Comparison of ENCODE assay signal across 25 cellular contexts in genomic region chr9:123421211-123421585, GRCh38.
"Had no signal": no experiment of that assay in that cellular context is flagged by ENCODE, and none has a peak within 500 bp of the region (broad histone marks: within the 10 kb centered on the region; RNA-seq: fewer than 3 reads in every experiment).

No MANE protein-coding gene starts in this region.

- H3K9me3 ChIP-seq: breast epithelium, gastrocnemius medialis, right atrium auricular region had no signal

- H3K4me1 ChIP-seq: breast epithelium, gastrocnemius medialis, parathyroid adenoma, right atrium auricular region had no signal

- H3K27me3 ChIP-seq: breast epithelium, gastrocnemius medialis, hepatocyte, right atrium auricular region had no signal

- H3K9me3 Mint-ChIP-seq: activated CD4-positive, alpha-beta T cell treated with anti-CD3 and anti-CD28 coated beads, Interleukin-2, amount 10 ng/mL, durations not matched to agents 24 days and 14 days; activated CD8-positive, alpha-beta T cell treated with anti-CD3 and anti-CD28 coated beads for 36 hours; activated naive CD8-positive, alpha-beta T cell treated with anti-CD3 and anti-CD28 coated beads, Interleukin-2, amount 50 U/mL, for 24 hours; activated T-cell treated with anti-CD3 and anti-CD28 coated beads, Interleukin-2, amount 50 U/mL, for 72 hours; central memory CD8-positive, alpha-beta T cell; naive thymus-derived CD4-positive, alpha-beta T cell; stimulated activated naive CD8-positive, alpha-beta T cell treated with anti-CD3 and anti-CD28 coated beads, Interleukin-15, Interleukin-2, amounts not matched to agents 100 ng/mL and 50 ng/mL, for 24 hours; type B pancreatic cell had no signal

- H3K79me2 ChIP-seq: hepatocyte, parathyroid adenoma had no signal

- H3K27me3 Mint-ChIP-seq: activated CD4-positive, alpha-beta T cell treated with anti-CD3 and anti-CD28 coated beads, Interleukin-2, amount 10 ng/mL, durations not matched to agents 24 days and 14 days; activated CD8-positive, alpha-beta T cell treated with anti-CD3 and anti-CD28 coated beads for 36 hours; activated naive CD8-positive, alpha-beta T cell treated with anti-CD3 and anti-CD28 coated beads, Interleukin-2, amount 50 U/mL, for 24 hours; central memory CD8-positive, alpha-beta T cell; naive thymus-derived CD4-positive, alpha-beta T cell; stimulated activated naive CD8-positive, alpha-beta T cell treated with anti-CD3 and anti-CD28 coated beads, Interleukin-15, Interleukin-2, amounts not matched to agents 100 ng/mL and 50 ng/mL, for 24 hours; T-helper 17 cell; type B pancreatic cell had no signal

- DNase-seq: activated CD4-positive, alpha-beta T cell treated with anti-CD3 and anti-CD28 coated beads, Interleukin-2, amount 10 ng/mL, durations not matched to agents 24 days and 14 days; activated CD4-positive, CD25-positive, alpha-beta regulatory T cell treated with anti-CD3 and anti-CD28 coated beads, Interleukin-2, amount 50 U/mL, for 72 hours; activated CD8-positive, alpha-beta T cell treated with anti-CD3 and anti-CD28 coated beads for 36 hours; activated naive CD4-positive, alpha-beta T cell treated with Interleukin-2 at 50 U/mL for 16 hours; activated naive CD8-positive, alpha-beta T cell treated with anti-CD3 and anti-CD28 coated beads, Interleukin-2, amount 50 U/mL, for 24 hours; activated T-cell treated with anti-CD3 and anti-CD28 coated beads, Interleukin-2, amount 50 U/mL, for 72 hours; amygdala; effector CD8-positive, alpha-beta T cell; erythroblast; gastrocnemius medialis; glutamatergic neuron; midbrain; naive thymus-derived CD4-positive, alpha-beta T cell; occipital lobe; stimulated activated CD4-positive, alpha-beta T cell treated with anti-CD3 and anti-CD28 coated beads, Interleukin-4, amount 100 ng/mL, for 1 hour; substantia nigra; T-helper 17 cell had no signal

- H3K27ac ChIP-seq: breast epithelium, gastrocnemius medialis, hepatocyte, parathyroid adenoma, right atrium auricular region had no signal

- H3K36me3 ChIP-seq: breast epithelium, right atrium auricular region had no signal

- H3K36me3 Mint-ChIP-seq: type B pancreatic cell had no signal

- H3K27ac Mint-ChIP-seq: activated CD4-positive, alpha-beta T cell treated with anti-CD3 and anti-CD28 coated beads, Interleukin-2, amount 10 ng/mL, durations not matched to agents 24 days and 14 days; activated naive CD8-positive, alpha-beta T cell treated with anti-CD3 and anti-CD28 coated beads, Interleukin-2, amount 50 U/mL, for 24 hours; activated T-cell treated with anti-CD3 and anti-CD28 coated beads, Interleukin-2, amount 50 U/mL, for 72 hours; stimulated activated naive CD8-positive, alpha-beta T cell treated with anti-CD3 and anti-CD28 coated beads, Interleukin-15, Interleukin-2, amounts not matched to agents 100 ng/mL and 50 ng/mL, for 24 hours; T-helper 17 cell; type B pancreatic cell had no signal

- H2AFZ ChIP-seq: hepatocyte, parathyroid adenoma had no signal

- H3K4me2 ChIP-seq: hepatocyte had no signal

- ATAC-seq: activated CD8-positive, alpha-beta T cell treated with anti-CD3 and anti-CD28 coated beads for 36 hours; activated naive CD8-positive, alpha-beta T cell treated with anti-CD3 and anti-CD28 coated beads, Interleukin-2, amount 50 U/mL, for 24 hours; activated T-cell treated with anti-CD3 and anti-CD28 coated beads, Interleukin-2, amount 50 U/mL, for 72 hours; gastrocnemius medialis; naive thymus-derived CD4-positive, alpha-beta T cell; SK-N-SH treated with all-trans-retinoic acid at 6 μM for 48 hours; T-helper 17 cell had no signal

- H3K4me1 Mint-ChIP-seq: activated naive CD8-positive, alpha-beta T cell treated with anti-CD3 and anti-CD28 coated beads, Interleukin-2, amount 50 U/mL, for 24 hours; central memory CD8-positive, alpha-beta T cell had no signal

- H3K4me3 ChIP-seq: breast epithelium, gastrocnemius medialis, hepatocyte, right atrium auricular region had no signal

- H3K9ac ChIP-seq: parathyroid adenoma had no signal

- H3K4me3 Mint-ChIP-seq: activated CD4-positive, alpha-beta T cell treated with anti-CD3 and anti-CD28 coated beads, Interleukin-2, amount 10 ng/mL, durations not matched to agents 24 days and 14 days; activated CD8-positive, alpha-beta T cell treated with anti-CD3 and anti-CD28 coated beads for 36 hours; activated naive CD8-positive, alpha-beta T cell treated with anti-CD3 and anti-CD28 coated beads, Interleukin-2, amount 50 U/mL, for 24 hours; activated T-cell treated with anti-CD3 and anti-CD28 coated beads, Interleukin-2, amount 50 U/mL, for 72 hours; central memory CD8-positive, alpha-beta T cell; naive thymus-derived CD4-positive, alpha-beta T cell; stimulated activated naive CD8-positive, alpha-beta T cell treated with anti-CD3 and anti-CD28 coated beads, Interleukin-15, Interleukin-2, amounts not matched to agents 100 ng/mL and 50 ng/mL, for 24 hours; T-helper 17 cell; type B pancreatic cell had no signal
